17 cellular contexts compared by ENCODE assay signal in genomic region chr6:53917464-53917842, GRCh38.
DNase-seq lines count a peak whose midpoint lies in the region; ATAC-seq and TF ChIP-seq lines count a peak whose summit lies in the region.
"Had no signal": no experiment of that assay in that cellular context is flagged by ENCODE, and none has a peak within 500 bp of the region (broad histone marks: within the 10 kb centered on the region; RNA-seq: fewer than 3 reads in every experiment).

No MANE protein-coding gene starts in this region.

- intact Hi-C loops in activated T-helper 2 cell treated with anti-CD3 and anti-CD28 coated beads, Interferon-gamma antibody, Interleukin-2, Interleukin-4, amounts not matched to agents 10 μg/mL and 5 μg/mL and 100 μg/mL, durations not matched to agents 14 hours and 24 hours and 36 hours (cut with micrococcal nuclease): no loop called here

- peaks cover 23% of the 10 kb centered on the region for H3K4me1 Mint-ChIP-seq in chondrocyte (ENCODE audit: low read depth)
- no peaks in the 10 kb centered on the region for H3K4me1 Mint-ChIP-seq in effector memory CD8-positive, alpha-beta T cell (ENCODE audit: low read depth in 2 of 2)
- H3K4me1 Mint-ChIP-seq in activated T-helper 2 cell treated with anti-CD3 and anti-CD28 coated beads, Interferon-gamma antibody, Interleukin-2, Interleukin-4, amounts not matched to agents 10 μg/mL and 5 μg/mL and 100 μg/mL, durations not matched to agents 14 hours and 24 hours and 36 hours (ENCODE audit: low read depth): no peaks in the 10 kb centered on the region
- H3K4me1 Mint-ChIP-seq: activated naive CD4-positive, alpha-beta T cell treated with anti-CD3 and anti-CD28 coated beads, Interleukin-2, amount 10 ng/mL, durations not matched to agents 7 days and 5 days; T-cell had no signal

- peaks cover 22% of the 10 kb centered on the region for H3K36me3 Mint-ChIP-seq in chondrocyte (ENCODE audit: low read depth)
- H3K36me3 Mint-ChIP-seq in effector memory CD8-positive, alpha-beta T cell (ENCODE audit: insufficient read depth): peaks cover 5% of the 10 kb centered on the region
- H3K36me3 Mint-ChIP-seq in activated T-helper 2 cell treated with anti-CD3 and anti-CD28 coated beads, Interferon-gamma antibody, Interleukin-2, Interleukin-4, amounts not matched to agents 10 μg/mL and 5 μg/mL and 100 μg/mL, durations not matched to agents 14 hours and 24 hours and 36 hours (ENCODE audit: low read depth): peaks cover 4% of the 10 kb centered on the region

- no peaks in the 10 kb centered on the region for H3K9me3 Mint-ChIP-seq in chondrocyte (ENCODE audit: low read depth)
- H3K9me3 Mint-ChIP-seq in effector memory CD8-positive, alpha-beta T cell: no peaks in the 10 kb centered on the region
- no peaks in the 10 kb centered on the region for H3K9me3 Mint-ChIP-seq in activated T-helper 2 cell treated with anti-CD3 and anti-CD28 coated beads, Interferon-gamma antibody, Interleukin-2, Interleukin-4, amounts not matched to agents 10 μg/mL and 5 μg/mL and 100 μg/mL, durations not matched to agents 14 hours and 24 hours and 36 hours
- H3K9me3 Mint-ChIP-seq: activated naive CD4-positive, alpha-beta T cell treated with anti-CD3 and anti-CD28 coated beads, Interleukin-2, amount 10 ng/mL, durations not matched to agents 7 days and 5 days; T-cell had no signal

- no peak overlapping the region for H3K4me3 Mint-ChIP-seq in chondrocyte (ENCODE audit: unreplicated experiment)
- H3K4me3 Mint-ChIP-seq in effector memory CD8-positive, alpha-beta T cell: no peak overlapping the region
- H3K4me3 Mint-ChIP-seq in activated T-helper 2 cell treated with anti-CD3 and anti-CD28 coated beads, Interferon-gamma antibody, Interleukin-2, Interleukin-4, amounts not matched to agents 10 μg/mL and 5 μg/mL and 100 μg/mL, durations not matched to agents 14 hours and 24 hours and 36 hours (ENCODE audit: low read depth): no peak overlapping the region
- H3K4me3 Mint-ChIP-seq: activated naive CD4-positive, alpha-beta T cell treated with anti-CD3 and anti-CD28 coated beads, Interleukin-2, amount 10 ng/mL, durations not matched to agents 7 days and 5 days; T-cell had no signal

- ATAC-seq in GM18867 (IDR thresholded peaks at IDR 0.05; ENCODE audit: unreplicated experiment) (peak; percentile 71), GM21390 (IDR thresholded peaks at IDR 0.05; ENCODE audit: unreplicated experiment) (peak; percentile 58), HG02981 (IDR thresholded peaks at IDR 0.05; ENCODE audit: unreplicated experiment) (peak; percentile 52)
- ATAC-seq in effector memory CD8-positive, alpha-beta T cell (replicated peaks): no peak
- ATAC-seq: psoas muscle, T-cell had no signal

- no peaks in the 10 kb centered on the region for H3K27me3 Mint-ChIP-seq in chondrocyte (ENCODE audit: low read depth)
- no peaks in the 10 kb centered on the region for H3K27me3 Mint-ChIP-seq in effector memory CD8-positive, alpha-beta T cell
- H3K27me3 Mint-ChIP-seq in activated T-helper 2 cell treated with anti-CD3 and anti-CD28 coated beads, Interferon-gamma antibody, Interleukin-2, Interleukin-4, amounts not matched to agents 10 μg/mL and 5 μg/mL and 100 μg/mL, durations not matched to agents 14 hours and 24 hours and 36 hours (ENCODE audit: low read depth): no peaks in the 10 kb centered on the region
- H3K27me3 Mint-ChIP-seq: activated naive CD4-positive, alpha-beta T cell treated with anti-CD3 and anti-CD28 coated beads, Interleukin-2, amount 10 ng/mL, durations not matched to agents 7 days and 5 days; T-cell had no signal

- H3K27ac Mint-ChIP-seq in chondrocyte (ENCODE audit: unreplicated experiment): peak overlapping the region; percentile 17
- H3K27ac Mint-ChIP-seq in effector memory CD8-positive, alpha-beta T cell: no peak overlapping the region
- no peak overlapping the region for H3K27ac Mint-ChIP-seq in activated T-helper 2 cell treated with anti-CD3 and anti-CD28 coated beads, Interferon-gamma antibody, Interleukin-2, Interleukin-4, amounts not matched to agents 10 μg/mL and 5 μg/mL and 100 μg/mL, durations not matched to agents 14 hours and 24 hours and 36 hours
- H3K27ac Mint-ChIP-seq: activated naive CD4-positive, alpha-beta T cell treated with anti-CD3 and anti-CD28 coated beads, Interleukin-2, amount 10 ng/mL, durations not matched to agents 7 days and 5 days; T-cell had no signal

- no peak for DNase-seq in chondrocyte (ENCODE audit: low spot score)
- no peak for DNase-seq in amniotic stem cell (lab: John Stamatoyannopoulos, UW)
- DNase-seq in effector memory CD8-positive, alpha-beta T cell: no peak
- no peak for DNase-seq in GM20000 (ENCODE audit: low spot score)
- no peak for DNase-seq in activated T-helper 2 cell treated with anti-CD3 and anti-CD28 coated beads, Interferon-gamma antibody, Interleukin-2, Interleukin-4, amounts not matched to agents 10 μg/mL and 5 μg/mL and 100 μg/mL, durations not matched to agents 14 hours and 24 hours and 36 hours (ENCODE audit: low spot score)
- DNase-seq: activated CD4-positive, CD25-positive, alpha-beta regulatory T cell; activated CD8-positive, alpha-beta memory T cell treated with anti-CD3 and anti-CD28 coated beads, Interleukin-2, amount 50 U/mL, for 4 hours; activated naive CD4-positive, alpha-beta T cell treated with anti-CD3 and anti-CD28 coated beads, Interleukin-2, amount 10 ng/mL, durations not matched to agents 7 days and 5 days; effector memory CD4-positive, alpha-beta T cell; left ventricle myocardium inferior; NCI-H2029 treated with DMSO at 0.1 percent for 48 hours; NCI-H526 treated with DMSO at 0.1 percent for 48 hours; psoas muscle; T-cell had no signal

- TF ChIP-seq CTCF in chondrocyte (IDR thresholded peaks at IDR 0.05): no peak
- TF ChIP-seq CTCF in GM20000 (IDR thresholded peaks at IDR 0.05; ENCODE audit: extremely low read depth, missing control alignments): no peak
